In the genomic region with DNA sequence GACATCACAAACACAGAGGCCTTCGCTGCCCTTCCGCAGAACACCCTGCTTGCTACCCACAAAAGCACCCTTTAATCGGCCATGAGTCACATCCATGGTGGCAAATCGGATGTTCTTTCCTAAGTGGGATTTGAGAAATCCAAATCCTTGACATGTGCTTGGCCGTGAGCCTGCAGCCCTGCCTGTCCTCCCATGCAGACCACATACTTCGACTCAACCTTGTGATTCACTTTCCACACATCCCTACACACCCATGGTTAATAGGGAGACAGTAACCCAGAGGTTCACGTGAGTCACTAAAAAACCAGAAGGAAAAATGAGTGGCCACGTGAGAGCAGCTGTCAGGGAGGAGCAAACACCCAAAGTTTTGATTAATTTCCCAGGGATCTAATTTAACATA, we compare ENCODE assay signal across 12 cellular contexts. TPM values are rescaled to one million over a fixed set of nuclear protein-coding genes. Genes with fewer than 3 reads are reported as not detected.
DNase-seq lines count a peak whose midpoint lies in the region; ATAC-seq and TF ChIP-seq lines count a peak whose summit lies in the region.
"Had no signal": no experiment of that assay in that cellular context is flagged by ENCODE, and none has a peak within 500 bp of the region (broad histone marks: within the 10 kb centered on the region; RNA-seq: fewer than 3 reads in every experiment).

No MANE protein-coding gene starts in this region.

- H3K9me3 ChIP-seq in CD8-positive, alpha-beta memory T cell (ENCODE audit: low read length) = no peaks in the 10 kb centered on the region

- H3K4me1 Mint-ChIP-seq in CD8-positive, alpha-beta memory T cell = peaks cover 0 to under 1% (median under 1%) of the 10 kb centered on the region in 3 donors

- DNase-seq in GM04503 (ENCODE audit: low read depth) (peak; percentile 93), fibroblast of peridontal ligament (ENCODE audit: extremely low read depth) (peak; percentile 93), retinal pigment epithelial cell (ENCODE audit: low read depth) (peak; percentile 99), pons (ENCODE audit: low spot score) (no peak), NCI-H446 treated with DMSO at 0.1 percent for 48 hours (lab: John Stamatoyannopoulos, UW) (no peak)
- no peak for DNase-seq in CD8-positive, alpha-beta memory T cell
- no peak for DNase-seq in stimulated activated CD4-positive, alpha-beta T cell treated with anti-CD3 and anti-CD28 coated beads, Interleukin-2, amount 100 ng/mL, for 24 hours
- DNase-seq: DMS79; effector memory CD8-positive, alpha-beta T cell; H7; NCI-H1436 treated with DMSO at 0.1 percent for 48 hours had no signal

- H3K27me3 Mint-ChIP-seq in CD8-positive, alpha-beta memory T cell = peaks cover 6 to 13% of the 10 kb centered on the region in 2 donors

- TF ChIP-seq CTCF in retinal pigment epithelial cell (conservative IDR thresholded peaks at IDR 0.05; ENCODE audit: low read depth, low read length) = no peak

- H3K27ac Mint-ChIP-seq in CD8-positive, alpha-beta memory T cell = no peak overlapping the region
- H3K27ac Mint-ChIP-seq: effector memory CD8-positive, alpha-beta T cell had no signal

- H3K9me3 Mint-ChIP-seq in CD8-positive, alpha-beta memory T cell = no peaks in the 10 kb centered on the region
- H3K9me3 Mint-ChIP-seq: effector memory CD8-positive, alpha-beta T cell had no signal

- no peaks in the 10 kb centered on the region for H3K4me1 ChIP-seq in CD8-positive, alpha-beta memory T cell (ENCODE audit: insufficient read depth, low read length)

- H3K4me3 Mint-ChIP-seq in CD8-positive, alpha-beta memory T cell = no peak overlapping the region
- H3K4me3 Mint-ChIP-seq: effector memory CD8-positive, alpha-beta T cell had no signal

- no peaks in the 10 kb centered on the region for H3K36me3 ChIP-seq in CD8-positive, alpha-beta memory T cell (ENCODE audit: insufficient read depth, low read length)

- no peaks in the 10 kb centered on the region for H3K27me3 ChIP-seq in CD8-positive, alpha-beta memory T cell (ENCODE audit: insufficient read depth, low read length, poor library complexity, severe bottlenecking)

- peak; percentile 90 for ATAC-seq in SK-N-SH treated with all-trans-retinoic acid at 6 μM for 48 hours
- ATAC-seq: effector memory CD8-positive, alpha-beta T cell had no signal

- POLR2A ChIA-PET in CD8-positive, alpha-beta memory T cell (lab: Charles Lee) = no interaction called here

- CTCF ChIA-PET in CD8-positive, alpha-beta memory T cell (lab: Charles Lee) = interaction anchor here (0.9 kb wide), 1 partner anchor 8 kb away, joined by 3 read pairs; no protein-coding TSS in a partner anchor

- no peak overlapping the region for H3K4me3 ChIP-seq in retinal pigment epithelial cell (ENCODE audit: low read length)
- H3K4me3 ChIP-seq in CD8-positive, alpha-beta memory T cell (ENCODE audit: low read length) = no peak overlapping the region

- H3K36me3 Mint-ChIP-seq in CD8-positive, alpha-beta memory T cell = no peaks in the 10 kb centered on the region

- H3K27ac ChIP-seq in CD8-positive, alpha-beta memory T cell (ENCODE audit: low read depth, low read length) = no peak overlapping the region

TF ChIP-seq in SK-N-SH treated with all-trans-retinoic acid at 6 μM for 48 hours, 23 proteins besides CTCF, POLR2A, EP300 and RAD21:
- TF ChIP-seq ISL1 (CRISPR knock-in tag; IDR thresholded peaks at IDR 0.05) (no peak), GLIS3 (CRISPR knock-in tag; IDR thresholded peaks at IDR 0.05) (no peak), SNAI2 (CRISPR knock-in tag; IDR thresholded peaks at IDR 0.05) (no peak), TCF4 (CRISPR knock-in tag; IDR thresholded peaks at IDR 0.05; ENCODE audit: borderline replicate concordance) (no peak)
- TF ChIP-seq, protein P1, sequence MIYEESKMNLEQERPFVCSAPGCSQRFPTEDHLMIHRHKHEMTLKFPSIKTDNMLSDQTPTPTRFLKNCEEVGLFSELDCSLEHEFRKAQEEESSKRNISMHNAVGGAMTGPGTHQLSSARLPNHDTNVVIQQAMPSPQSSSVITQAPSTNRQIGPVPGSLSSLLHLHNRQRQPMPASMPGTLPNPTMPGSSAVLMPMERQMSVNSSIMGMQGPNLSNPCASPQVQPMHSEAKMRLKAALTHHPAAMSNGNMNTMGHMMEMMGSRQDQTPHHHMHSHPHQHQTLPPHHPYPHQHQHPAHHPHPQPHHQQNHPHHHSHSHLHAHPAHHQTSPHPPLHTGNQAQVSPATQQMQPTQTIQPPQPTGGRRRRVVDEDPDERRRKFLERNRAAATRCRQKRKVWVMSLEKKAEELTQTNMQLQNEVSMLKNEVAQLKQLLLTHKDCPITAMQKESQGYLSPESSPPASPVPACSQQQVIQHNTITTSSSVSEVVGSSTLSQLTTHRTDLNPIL (CRISPR knock-in tag; IDR thresholded peaks at IDR 0.05; ENCODE audit: low read depth) = no peak
- TF ChIP-seq, protein P2, sequence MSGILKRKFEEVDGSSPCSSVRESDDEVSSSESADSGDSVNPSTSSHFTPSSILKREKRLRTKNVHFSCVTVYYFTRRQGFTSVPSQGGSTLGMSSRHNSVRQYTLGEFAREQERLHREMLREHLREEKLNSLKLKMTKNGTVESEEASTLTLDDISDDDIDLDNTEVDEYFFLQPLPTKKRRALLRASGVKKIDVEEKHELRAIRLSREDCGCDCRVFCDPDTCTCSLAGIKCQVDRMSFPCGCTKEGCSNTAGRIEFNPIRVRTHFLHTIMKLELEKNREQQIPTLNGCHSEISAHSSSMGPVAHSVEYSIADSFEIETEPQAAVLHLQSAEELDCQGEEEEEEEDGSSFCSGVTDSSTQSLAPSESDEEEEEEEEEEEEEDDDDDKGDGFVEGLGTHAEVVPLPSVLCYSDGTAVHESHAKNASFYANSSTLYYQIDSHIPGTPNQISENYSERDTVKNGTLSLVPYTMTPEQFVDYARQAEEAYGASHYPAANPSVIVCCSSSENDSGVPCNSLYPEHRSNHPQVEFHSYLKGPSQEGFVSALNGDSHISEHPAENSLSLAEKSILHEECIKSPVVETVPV (CRISPR knock-in tag; IDR thresholded peaks at IDR 0.05) = no peak

RNA-seq across cellular contexts. Expression of a gene that starts 19.4 kb away (rescaled TPM):
- total RNA-seq in CD8-positive, alpha-beta memory T cell = under 1 TPM; 0.13 to 0.60 TPM
- polyA plus RNA-seq in CD8-positive, alpha-beta memory T cell = 0.15 TPM
- total RNA-seq: H7 had no signal

RNA-seq across cellular contexts. Expression of a gene that starts 59.9 kb away (rescaled TPM):
- total RNA-seq in CD8-positive, alpha-beta memory T cell = 1 to 10 TPM; 4.6 to 4.7 TPM
- 3.6 TPM for polyA plus RNA-seq in CD8-positive, alpha-beta memory T cell

Comparison
In these comparisons a context has a peak if more than half of its experiments do, and no peak if none do; other contexts are left out.
1. DNase-seq: peak in GM04503 (single experiment), fibroblast of peridontal ligament (single experiment) and retinal pigment epithelial cell (single experiment); none in CD8-positive, alpha-beta memory T cell (0 of 5), pons (single experiment), NCI-H446 treated with DMSO at 0.1 percent for 48 hours (single experiment) and stimulated activated CD4-positive, alpha-beta T cell treated with anti-CD3 and anti-CD28 coated beads, Interleukin-2, amount 100 ng/mL, for 24 hours (0 of 2).